25 cellular contexts compared by ENCODE assay signal in the genomic region with DNA sequence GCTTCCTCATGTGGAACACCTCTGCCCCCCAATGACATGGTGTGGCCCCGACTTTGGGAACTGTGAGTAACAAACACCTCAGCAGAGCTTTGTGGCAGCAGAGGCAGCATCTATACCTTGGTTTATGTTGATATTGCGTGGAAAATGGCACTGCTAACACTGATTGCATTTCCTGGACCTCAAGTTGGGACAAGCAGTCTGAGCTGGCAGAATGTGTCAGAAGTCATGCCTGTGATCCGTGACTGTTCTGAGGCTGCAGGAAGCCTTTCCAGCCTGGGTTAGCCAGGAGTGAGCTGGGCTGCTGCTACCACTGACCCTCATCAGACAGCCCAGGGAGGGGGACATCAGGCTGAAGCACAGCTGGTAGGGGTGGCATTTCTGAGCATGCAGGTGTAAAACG.
"Had no signal": no experiment of that assay in that cellular context is flagged by ENCODE, and none has a peak within 500 bp of the region (broad histone marks: within the 10 kb centered on the region; RNA-seq: fewer than 3 reads in every experiment).

No MANE protein-coding gene starts in this region.

- H3K9me3 Mint-ChIP-seq: activated CD4-positive, alpha-beta memory T cell treated with anti-CD3 and anti-CD28 coated beads for 36 hours; activated naive CD8-positive, alpha-beta T cell treated with anti-CD3 and anti-CD28 coated beads, Interleukin-2, amount 50 U/mL, for 24 hours; activated T-cell treated with anti-CD3 and anti-CD28 coated beads, Interleukin-2, amount 50 U/mL, for 72 hours; dendritic cell treated with granulocyte-macrophage colony-stimulating factor and Interleukin-4, amounts not matched to agents 40 ng/mL and 50 ng/mL, for 4 days; natural killer cell treated with Interleukin-12 subunit alpha and Interleukin-12 subunit beta and Interleukin-15 and Interleukin-18, amount 100 ng/mL, for 72 hours; stimulated activated naive CD8-positive, alpha-beta T cell treated with anti-CD3 and anti-CD28 coated beads, Interleukin-15, Interleukin-2, amounts not matched to agents 100 ng/mL and 50 ng/mL, for 24 hours; T-helper 1 cell treated with Interleukin-12 subunit alpha and Interleukin-12 subunit beta and Interleukin-4 antibody, amounts not matched to agents 30 μg/mL and 1 μg/mL, for 36 hours had no signal

- H3K27me3 ChIP-seq: body of pancreas, thyroid gland had no signal

- H3K4me1 ChIP-seq: body of pancreas, pancreas, psoas muscle, thyroid gland had no signal

- H3K27ac ChIP-seq: body of pancreas, heart right ventricle, neutrophil, pancreas, psoas muscle, thyroid gland had no signal

- H3K4me3 ChIP-seq: body of pancreas, heart right ventricle, pancreas, psoas muscle, thyroid gland had no signal

- H3K27ac Mint-ChIP-seq: activated CD4-positive, alpha-beta memory T cell treated with anti-CD3 and anti-CD28 coated beads for 36 hours; activated naive CD8-positive, alpha-beta T cell treated with anti-CD3 and anti-CD28 coated beads, Interleukin-2, amount 50 U/mL, for 24 hours; activated T-cell treated with anti-CD3 and anti-CD28 coated beads, Interleukin-2, amount 50 U/mL, for 72 hours; dendritic cell treated with granulocyte-macrophage colony-stimulating factor and Interleukin-4, amounts not matched to agents 40 ng/mL and 50 ng/mL, for 4 days; natural killer cell treated with Interleukin-12 subunit alpha and Interleukin-12 subunit beta and Interleukin-15 and Interleukin-18, amount 100 ng/mL, for 72 hours; stimulated activated naive CD8-positive, alpha-beta T cell treated with anti-CD3 and anti-CD28 coated beads, Interleukin-15, Interleukin-2, amounts not matched to agents 100 ng/mL and 50 ng/mL, for 24 hours; T-helper 1 cell treated with Interleukin-12 subunit alpha and Interleukin-12 subunit beta and Interleukin-4 antibody, amounts not matched to agents 30 μg/mL and 1 μg/mL, for 36 hours had no signal

- H3K36me3 Mint-ChIP-seq: activated CD4-positive, alpha-beta memory T cell treated with anti-CD3 and anti-CD28 coated beads for 36 hours; natural killer cell treated with Interleukin-12 subunit alpha and Interleukin-12 subunit beta and Interleukin-15 and Interleukin-18, amount 100 ng/mL, for 72 hours had no signal

- DNase-seq: activated CD4-positive, alpha-beta memory T cell treated with anti-CD3 and anti-CD28 coated beads for 36 hours; activated CD4-positive, alpha-beta T cell treated with anti-CD3 and anti-CD28 coated beads for 48 hours; activated CD4-positive, CD25-positive, alpha-beta regulatory T cell; activated effector memory CD4-positive, alpha-beta T cell treated with anti-CD3 and anti-CD28 coated beads, Interleukin-2, amount 50 U/mL, for 16 hours; activated naive CD4-positive, alpha-beta T cell treated with anti-CD3 and anti-CD28 coated beads, Interleukin-2, amount 50 U/mL, for 16 hours; activated naive CD8-positive, alpha-beta T cell treated with anti-CD3 and anti-CD28 coated beads, Interleukin-2, amount 50 U/mL, for 24 hours; activated T-cell treated with anti-CD3 and anti-CD28 coated beads, Interleukin-2, amount 50 U/mL, for 72 hours; body of pancreas; caudate nucleus; effector CD8-positive, alpha-beta T cell; heart right ventricle; kidney; left ventricle myocardium superior; pancreas; psoas muscle; right cardiac atrium; stimulated activated CD4-positive, alpha-beta T cell treated with anti-CD3 and anti-CD28 coated beads, Interleukin-4, amount 100 ng/mL, for 4 hours; substantia nigra; T1000; thyroid gland had no signal

- H3K9me3 ChIP-seq: body of pancreas, neutrophil, pancreas, psoas muscle, thyroid gland had no signal

- H3K36me3 ChIP-seq: heart right ventricle, neutrophil, pancreas, thyroid gland had no signal

- H3K4me1 Mint-ChIP-seq: activated naive CD8-positive, alpha-beta T cell treated with anti-CD3 and anti-CD28 coated beads, Interleukin-2, amount 50 U/mL, for 24 hours had no signal

- H3K4me3 Mint-ChIP-seq: activated CD4-positive, alpha-beta memory T cell treated with anti-CD3 and anti-CD28 coated beads for 36 hours; activated naive CD8-positive, alpha-beta T cell treated with anti-CD3 and anti-CD28 coated beads, Interleukin-2, amount 50 U/mL, for 24 hours; activated T-cell treated with anti-CD3 and anti-CD28 coated beads, Interleukin-2, amount 50 U/mL, for 72 hours; dendritic cell treated with granulocyte-macrophage colony-stimulating factor and Interleukin-4, amounts not matched to agents 40 ng/mL and 50 ng/mL, for 4 days; natural killer cell treated with Interleukin-12 subunit alpha and Interleukin-12 subunit beta and Interleukin-15 and Interleukin-18, amount 100 ng/mL, for 72 hours; stimulated activated naive CD8-positive, alpha-beta T cell treated with anti-CD3 and anti-CD28 coated beads, Interleukin-15, Interleukin-2, amounts not matched to agents 100 ng/mL and 50 ng/mL, for 24 hours; T-helper 1 cell treated with Interleukin-12 subunit alpha and Interleukin-12 subunit beta and Interleukin-4 antibody, amounts not matched to agents 30 μg/mL and 1 μg/mL, for 36 hours had no signal

- ATAC-seq: activated naive CD8-positive, alpha-beta T cell treated with anti-CD3 and anti-CD28 coated beads, Interleukin-2, amount 50 U/mL, for 24 hours; activated T-cell treated with anti-CD3 and anti-CD28 coated beads, Interleukin-2, amount 50 U/mL, for 72 hours; body of pancreas; heart right ventricle; left ventricle myocardium superior; pancreas; psoas muscle; right cardiac atrium had no signal

- FAIRE-seq: kidney, pancreas had no signal
